1 cellular context compared by ENCODE assay signal in genomic region chr3:62007036-62007435, GRCh38.
TF ChIP-seq lines count a peak whose summit lies in the region.

No MANE protein-coding gene starts in this region.

TF ChIP-seq in GM23338, 12 proteins besides CTCF, POLR2A, EP300 and RAD21 (continued from another document):
- TF ChIP-seq, protein P1, sequence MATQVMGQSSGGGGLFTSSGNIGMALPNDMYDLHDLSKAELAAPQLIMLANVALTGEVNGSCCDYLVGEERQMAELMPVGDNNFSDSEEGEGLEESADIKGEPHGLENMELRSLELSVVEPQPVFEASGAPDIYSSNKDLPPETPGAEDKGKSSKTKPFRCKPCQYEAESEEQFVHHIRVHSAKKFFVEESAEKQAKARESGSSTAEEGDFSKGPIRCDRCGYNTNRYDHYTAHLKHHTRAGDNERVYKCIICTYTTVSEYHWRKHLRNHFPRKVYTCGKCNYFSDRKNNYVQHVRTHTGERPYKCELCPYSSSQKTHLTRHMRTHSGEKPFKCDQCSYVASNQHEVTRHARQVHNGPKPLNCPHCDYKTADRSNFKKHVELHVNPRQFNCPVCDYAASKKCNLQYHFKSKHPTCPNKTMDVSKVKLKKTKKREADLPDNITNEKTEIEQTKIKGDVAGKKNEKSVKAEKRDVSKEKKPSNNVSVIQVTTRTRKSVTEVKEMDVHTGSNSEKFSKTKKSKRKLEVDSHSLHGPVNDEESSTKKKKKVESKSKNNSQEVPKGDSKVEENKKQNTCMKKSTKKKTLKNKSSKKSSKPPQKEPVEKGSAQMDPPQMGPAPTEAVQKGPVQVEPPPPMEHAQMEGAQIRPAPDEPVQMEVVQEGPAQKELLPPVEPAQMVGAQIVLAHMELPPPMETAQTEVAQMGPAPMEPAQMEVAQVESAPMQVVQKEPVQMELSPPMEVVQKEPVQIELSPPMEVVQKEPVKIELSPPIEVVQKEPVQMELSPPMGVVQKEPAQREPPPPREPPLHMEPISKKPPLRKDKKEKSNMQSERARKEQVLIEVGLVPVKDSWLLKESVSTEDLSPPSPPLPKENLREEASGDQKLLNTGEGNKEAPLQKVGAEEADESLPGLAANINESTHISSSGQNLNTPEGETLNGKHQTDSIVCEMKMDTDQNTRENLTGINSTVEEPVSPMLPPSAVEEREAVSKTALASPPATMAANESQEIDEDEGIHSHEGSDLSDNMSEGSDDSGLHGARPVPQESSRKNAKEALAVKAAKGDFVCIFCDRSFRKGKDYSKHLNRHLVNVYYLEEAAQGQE (IDR thresholded peaks at IDR 0.05; ENCODE audit: unreplicated experiment): no peak
- TF ChIP-seq ZNF114 (CRISPR knock-in tag; IDR thresholded peaks at IDR 0.05) (no peak), STAT1 (IDR thresholded peaks at IDR 0.05; ENCODE audit: unreplicated experiment) (no peak), CREB1 (CRISPR knock-in tag; IDR thresholded peaks at IDR 0.05; ENCODE audit: low read depth) (no peak), ZNF331 (CRISPR knock-in tag; IDR thresholded peaks at IDR 0.05; ENCODE audit: low read depth) (no peak), NANOG (IDR thresholded peaks at IDR 0.05; ENCODE audit: borderline replicate concordance) (no peak)
